16 cellular contexts compared by ENCODE assay signal in genomic region chr3:189779166-189779565, GRCh38.
A peak's percentile ranks its signal among the peaks of the same experiment; 100 is the strongest.
DNase-seq lines count a peak whose midpoint lies in the region; ATAC-seq and TF ChIP-seq lines count a peak whose summit lies in the region.
"Had no signal": no experiment of that assay in that cellular context is flagged by ENCODE, and none has a peak within 500 bp of the region (broad histone marks: within the 10 kb centered on the region; RNA-seq: fewer than 3 reads in every experiment).

No MANE protein-coding gene starts in this region.

- TF ChIP-seq CTCF in VCaP (conservative IDR thresholded peaks at IDR 0.05) (no peak), mesothelial cell of epicardium (IDR thresholded peaks at IDR 0.05; ENCODE audit: unreplicated experiment) (no peak), WERI-Rb-1 (IDR thresholded peaks at IDR 0.05; ENCODE audit: low read depth, low read length) (no peak)

- H3K27me3 ChIP-seq in esophagus (ENCODE audit: control insufficient read depth in 1 of 2, insufficient read depth in 2 of 2, low read length in 2 of 2) (no peaks in the 10 kb centered on the region), WERI-Rb-1 (ENCODE audit: insufficient read depth, low read depth, severe bottlenecking) (no peaks in the 10 kb centered on the region)

- no peaks in the 10 kb centered on the region for H3K4me1 ChIP-seq in esophagus (ENCODE audit: control insufficient read depth in 2 of 2, insufficient read depth in 2 of 2, low read length in 1 of 2)
- H3K4me1 ChIP-seq: HAP-1 had no signal

- H3K36me3 Mint-ChIP-seq in mesothelial cell of epicardium: peaks cover 4% of the 10 kb centered on the region
- H3K36me3 Mint-ChIP-seq: CD4-positive, alpha-beta memory T cell had no signal

- peaks cover 8% of the 10 kb centered on the region for H3K9me3 Mint-ChIP-seq in mesothelial cell of epicardium
- H3K9me3 Mint-ChIP-seq: CD4-positive, alpha-beta memory T cell; GM23338 had no signal

- no peak for ATAC-seq in HG03097 (IDR thresholded peaks at IDR 0.05; ENCODE audit: low FRiP score, unreplicated experiment)
- ATAC-seq: GM23338, HepG2 had no signal

- H3K9me3 ChIP-seq in esophagus (ENCODE audit: control insufficient read depth in 2 of 2, insufficient read depth in 1 of 2, low read depth in 1 of 2, low read length in 1 of 2): no peaks in the 10 kb centered on the region
- no peaks in the 10 kb centered on the region for H3K9me3 ChIP-seq in WERI-Rb-1 (ENCODE audit: severe bottlenecking)
- H3K9me3 ChIP-seq: HAP-1 had no signal

- 0 out of 2 replicates have a peak overlapping the region, but pooled peaks have one; percentile 1 for H3K27ac ChIP-seq in VCaP
- H3K27ac ChIP-seq in esophagus (ENCODE audit: low read depth in 2 of 2, low read length in 1 of 2): peak overlapping the region; percentile 1 to 47
- H3K27ac ChIP-seq in skin epidermis: peak overlapping the region in 14 of 21 experiments; percentile 13 to 75 (median 36)
- no peak overlapping the region for H3K27ac ChIP-seq in WERI-Rb-1
- H3K27ac ChIP-seq: C4-2B had no signal

- DNase-seq in mesothelial cell of epicardium (ENCODE audit: low spot score in 2 of 2, unreplicated experiment in 2 of 2): no peak
- no peak for DNase-seq in dedifferentiated amniotic fluid mesenchymal stem cell (ENCODE audit: extremely low spot score)
- no peak for DNase-seq in NCI-H128 (lab: John Stamatoyannopoulos, UW; ENCODE audit: unreplicated experiment)
- no peak for DNase-seq in WERI-Rb-1
- DNase-seq: CD4-positive, alpha-beta memory T cell; DMS79 had no signal

- H3K36me3 ChIP-seq in esophagus (ENCODE audit: control insufficient read depth in 2 of 2, insufficient read depth in 2 of 2, low read length in 1 of 2) (no peaks in the 10 kb centered on the region), WERI-Rb-1 (no peaks in the 10 kb centered on the region)
- H3K36me3 ChIP-seq: HAP-1 had no signal

- no peak overlapping the region for H3K4me3 ChIP-seq in esophagus (ENCODE audit: low read depth in 1 of 2, low read length in 2 of 2)
- no peak overlapping the region for H3K4me3 ChIP-seq in skin epidermis
- no peak overlapping the region for H3K4me3 ChIP-seq in WERI-Rb-1 (ENCODE audit: low read depth, low read length)
- H3K4me3 ChIP-seq: GM12878, GM23338, HAP-1 had no signal

- H3K27me3 Mint-ChIP-seq in mesothelial cell of epicardium (ENCODE audit: low read depth): no peaks in the 10 kb centered on the region

- peaks cover 20% of the 10 kb centered on the region for H3K4me1 Mint-ChIP-seq in mesothelial cell of epicardium
- H3K4me1 Mint-ChIP-seq: B cell; CD4-positive, alpha-beta memory T cell had no signal

- 50 to 63% methylated on average over 3 of the region's 3 CpGs for WGBS in esophagus, 2 donors

- H3K4me3 Mint-ChIP-seq in mesothelial cell of epicardium: no peak overlapping the region
- H3K4me3 Mint-ChIP-seq: B cell; CD4-positive, alpha-beta memory T cell; GM23338 had no signal

- peak overlapping the region; percentile 30 for H3K27ac Mint-ChIP-seq in mesothelial cell of epicardium
- H3K27ac Mint-ChIP-seq: B cell; CD4-positive, alpha-beta memory T cell; GM23338 had no signal
